In genomic region chr5:171093598-171093997, GRCh38 we compare ENCODE assay signal across 13 cellular contexts.
"Had no signal": no experiment of that assay in that cellular context is flagged by ENCODE, and none has a peak within 500 bp of the region (broad histone marks: within the 10 kb centered on the region; RNA-seq: fewer than 3 reads in every experiment).

No MANE protein-coding gene starts in this region.

- H3K4me3 Mint-ChIP-seq: activated T-cell treated with anti-CD3 and anti-CD28 coated beads, Interleukin-2, amount 50 U/mL, for 4 hours; neural progenitor cell had no signal

- ATAC-seq: activated naive CD4-positive, alpha-beta T cell treated with anti-CD3 and anti-CD28 coated beads, Interleukin-2, amount 50 U/mL, for 72 hours; activated T-cell treated with anti-CD3 and anti-CD28 coated beads, Interleukin-2, amount 50 U/mL, for 4 hours; gastroesophageal sphincter; stimulated activated naive CD8-positive, alpha-beta T cell treated with anti-CD3 and anti-CD28 coated beads, Interleukin-15, Interleukin-2, amounts not matched to agents 100 U/mL and 50 U/mL, for 24 hours; upper lobe of right lung had no signal

- H3K27ac Mint-ChIP-seq: activated naive CD4-positive, alpha-beta T cell treated with anti-CD3 and anti-CD28 coated beads, Interleukin-2, amount 50 U/mL, for 72 hours; neural progenitor cell had no signal

- DNase-seq: activated CD4-positive, alpha-beta T cell treated with anti-CD3 and anti-CD28 coated beads, Interleukin-2, amount 50 U/mL, for 48 hours; activated CD4-positive, CD25-positive, alpha-beta regulatory T cell treated with anti-CD3 and anti-CD28 coated beads, Interleukin-2, amount 50 U/mL, for 72 hours; activated effector memory CD4-positive, alpha-beta T cell treated with anti-CD3 and anti-CD28 coated beads, Interleukin-2, amount 50 U/mL, for 16 hours; activated T-cell treated with anti-CD3 and anti-CD28 coated beads, Interleukin-2, amount 50 U/mL, for 4 hours; amygdala; ovary; sigmoid colon; stimulated activated CD4-positive, alpha-beta T cell treated with anti-CD3 and anti-CD28 coated beads, Interleukin-2, amount 100 ng/mL, for 48 hours; stimulated activated naive CD8-positive, alpha-beta T cell treated with anti-CD3 and anti-CD28 coated beads, Interleukin-15, Interleukin-2, amounts not matched to agents 100 U/mL and 50 U/mL, for 24 hours; upper lobe of right lung had no signal

- H3K4me1 Mint-ChIP-seq: neural progenitor cell had no signal
